26 cellular contexts compared by ENCODE assay signal in the genomic region with DNA sequence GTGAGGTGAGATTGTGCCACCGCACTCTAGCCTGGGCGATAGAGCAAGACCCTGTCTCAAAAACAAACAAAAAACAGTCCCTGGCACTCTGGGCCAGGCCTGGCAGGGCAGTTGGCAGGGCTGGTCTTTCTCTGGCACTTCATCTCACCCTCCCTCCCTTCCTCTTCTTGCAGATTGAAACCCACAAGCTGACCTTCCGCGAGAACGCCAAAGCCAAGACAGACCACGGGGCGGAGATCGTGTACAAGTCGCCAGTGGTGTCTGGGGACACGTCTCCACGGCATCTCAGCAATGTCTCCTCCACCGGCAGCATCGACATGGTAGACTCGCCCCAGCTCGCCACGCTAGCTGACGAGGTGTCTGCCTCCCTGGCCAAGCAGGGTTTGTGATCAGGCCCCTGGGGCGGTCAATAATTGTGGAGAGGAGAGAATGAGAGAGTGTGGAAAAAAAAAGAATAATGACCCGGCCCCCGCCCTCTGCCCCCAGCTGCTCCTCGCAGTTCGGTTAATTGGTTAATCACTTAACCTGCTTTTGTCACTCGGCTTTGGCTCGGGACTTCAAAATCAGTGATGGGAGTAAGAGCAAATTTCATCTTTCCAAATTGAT. TPM values are rescaled to one million over a fixed set of nuclear protein-coding genes. Genes with fewer than 3 reads are reported as not detected.
DNase-seq lines count a peak whose midpoint lies in the region; ATAC-seq and TF ChIP-seq lines count a peak whose summit lies in the region.
"Had no signal": no experiment of that assay in that cellular context is flagged by ENCODE, and none has a peak within 500 bp of the region (broad histone marks: within the 10 kb centered on the region; RNA-seq: fewer than 3 reads in every experiment).

No MANE protein-coding gene starts in this region.

- H3K36me3 ChIP-seq in OCI-LY7 (ENCODE audit: insufficient read depth, low read length), result peaks cover 28% of the 10 kb centered on the region; the same call in 1 of the 2 replicates

- H3K4me1 Mint-ChIP-seq in activated naive CD4-positive, alpha-beta T cell treated with anti-CD3 and anti-CD28 coated beads, Interleukin-2, amount 10 ng/mL, durations not matched to agents 7 days and 5 days, result peaks cover 24% of the 10 kb centered on the region
- peaks cover 18% of the 10 kb centered on the region for H3K4me1 Mint-ChIP-seq in T-helper 17 cell
- peaks cover 61% of the 10 kb centered on the region for H3K4me1 Mint-ChIP-seq in memory B cell
- peaks cover 46 to 56% of the 10 kb centered on the region in 2 donors for H3K4me1 Mint-ChIP-seq in stimulated activated naive B cell treated with anti-CD40 and anti-IgM and Interleukin-4, amounts not matched to agents 10 μg/mL and 1 μg/mL and 100 μg/mL, for 72 hours

- H3K79me2 ChIP-seq in OCI-LY7 (ENCODE audit: insufficient read depth, low read depth, low read length), result no peaks in the 10 kb centered on the region

- POLR2A ChIA-PET in OCI-LY7 (lab: Charles Lee), result no interaction called here

- DNase-seq in activated naive CD4-positive, alpha-beta T cell treated with anti-CD3 and anti-CD28 coated beads, Interleukin-2, amount 10 ng/mL, durations not matched to agents 7 days and 5 days, result no peak
- DNase-seq in activated naive CD4-positive, alpha-beta T cell (lab: John Stamatoyannopoulos, UW), result no peak
- DNase-seq in T-helper 17 cell (no peak), memory B cell (ENCODE audit: low spot score in 2 of 2) (no peak), OCI-LY7 (ENCODE audit: low spot score) (no peak), NCI-H2081 (lab: John Stamatoyannopoulos, UW) (no peak)
- DNase-seq in stimulated activated naive B cell treated with anti-CD40 and anti-IgM and Interleukin-4, amounts not matched to agents 10 μg/mL and 1 μg/mL and 100 μg/mL, for 72 hours, result no peak
- no peak for DNase-seq in activated effector memory CD4-positive, alpha-beta T cell treated with Interleukin-2 at 50 U/mL for 16 hours
- DNase-seq: activated CD4-positive, alpha-beta T cell treated with anti-CD3 and anti-CD28 coated beads, Interleukin-2, amount 10 ng/mL, durations not matched to agents 7 days and 5 days; activated naive CD4-positive, alpha-beta T cell treated with Interleukin-2 at 50 U/mL for 16 hours; effector CD8-positive, alpha-beta T cell; HCEC 1CT; left cardiac atrium; NCI-H1417; NCI-H2171 treated with DMSO at 0.1 percent for 48 hours; NCI-H526 treated with DMSO at 0.1 percent for 48 hours; nephron progenitor cell; psoas muscle; SIG-M5 had no signal

- no peaks in the 10 kb centered on the region for H3K9me2 ChIP-seq in OCI-LY7 (ENCODE audit: insufficient read depth, low read length)

- TF ChIP-seq CTCF in OCI-LY7 (conservative IDR thresholded peaks at IDR 0.05; ENCODE audit: low read length), result no peak

- H3K27ac Mint-ChIP-seq in activated naive CD4-positive, alpha-beta T cell treated with anti-CD3 and anti-CD28 coated beads, Interleukin-2, amount 10 ng/mL, durations not matched to agents 7 days and 5 days, result peak overlapping the region; percentile 43
- H3K27ac Mint-ChIP-seq in T-helper 17 cell (peak overlapping the region; percentile 2), memory B cell (peak overlapping the region; percentile 76)
- peak overlapping the region; percentile 84 for H3K27ac Mint-ChIP-seq in stimulated activated naive B cell treated with anti-CD40 and anti-IgM and Interleukin-4, amounts not matched to agents 10 μg/mL and 1 μg/mL and 100 μg/mL, for 72 hours
- H3K27ac Mint-ChIP-seq: activated CD4-positive, alpha-beta T cell treated with anti-CD3 and anti-CD28 coated beads, Interleukin-2, amount 10 ng/mL, durations not matched to agents 7 days and 5 days had no signal

- H3K9me3 ChIP-seq in T-helper 17 cell (ENCODE audit: control insufficient read depth, low read length, poor library complexity, severe bottlenecking), result no peaks in the 10 kb centered on the region
- H3K9me3 ChIP-seq in OCI-LY7 (ENCODE audit: low read length), result no peaks in the 10 kb centered on the region
- H3K9me3 ChIP-seq: A549, ascending aorta, esophagus muscularis mucosa, psoas muscle had no signal

- H3K4me3 Mint-ChIP-seq in activated naive CD4-positive, alpha-beta T cell treated with anti-CD3 and anti-CD28 coated beads, Interleukin-2, amount 10 ng/mL, durations not matched to agents 7 days and 5 days, result no peak overlapping the region
- H3K4me3 Mint-ChIP-seq in T-helper 17 cell (no peak overlapping the region), memory B cell (no peak overlapping the region)
- H3K4me3 Mint-ChIP-seq in stimulated activated naive B cell treated with anti-CD40 and anti-IgM and Interleukin-4, amounts not matched to agents 10 μg/mL and 1 μg/mL and 100 μg/mL, for 72 hours, result no peak overlapping the region
- H3K4me3 Mint-ChIP-seq: activated CD4-positive, alpha-beta T cell treated with anti-CD3 and anti-CD28 coated beads, Interleukin-2, amount 10 ng/mL, durations not matched to agents 7 days and 5 days; nephron progenitor cell had no signal

- H4K20me1 ChIP-seq in OCI-LY7 (ENCODE audit: insufficient read depth, low read length), result no peaks in the 10 kb centered on the region

- no peaks in the 10 kb centered on the region for H3K27me3 Mint-ChIP-seq in activated naive CD4-positive, alpha-beta T cell treated with anti-CD3 and anti-CD28 coated beads, Interleukin-2, amount 10 ng/mL, durations not matched to agents 7 days and 5 days
- no peaks in the 10 kb centered on the region for H3K27me3 Mint-ChIP-seq in T-helper 17 cell
- H3K27me3 Mint-ChIP-seq in memory B cell, result no peaks in the 10 kb centered on the region
- no peaks in the 10 kb centered on the region for H3K27me3 Mint-ChIP-seq in stimulated activated naive B cell treated with anti-CD40 and anti-IgM and Interleukin-4, amounts not matched to agents 10 μg/mL and 1 μg/mL and 100 μg/mL, for 72 hours
- H3K27me3 Mint-ChIP-seq: activated CD4-positive, alpha-beta T cell treated with anti-CD3 and anti-CD28 coated beads, Interleukin-2, amount 10 ng/mL, durations not matched to agents 7 days and 5 days had no signal

- no peak overlapping the region for H2AFZ ChIP-seq in OCI-LY7 (ENCODE audit: low read length)

- no peak overlapping the region for H3K4me3 ChIP-seq in OCI-LY7 (ENCODE audit: low read depth, low read length, poor library complexity, severe bottlenecking)
- H3K4me3 ChIP-seq: A549, ascending aorta, esophagus muscularis mucosa, psoas muscle had no signal

- peaks cover 10% of the 10 kb centered on the region for H3K4me1 ChIP-seq in OCI-LY7 (ENCODE audit: insufficient read depth, low read length, poor library complexity, severe bottlenecking)
- H3K4me1 ChIP-seq: A549, ascending aorta had no signal

- CTCF ChIA-PET in activated naive CD4-positive, alpha-beta T cell treated with anti-CD3 and anti-CD28 coated beads, Interleukin-2, amount 10 ng/mL, durations not matched to agents 7 days and 5 days (lab: Charles Lee), result no interaction called here
- CTCF ChIA-PET in OCI-LY7 (lab: Charles Lee; ENCODE audit: unreplicated experiment), result no interaction called here

- H3K9me3 Mint-ChIP-seq in activated naive CD4-positive, alpha-beta T cell treated with anti-CD3 and anti-CD28 coated beads, Interleukin-2, amount 10 ng/mL, durations not matched to agents 7 days and 5 days, result peaks cover 3% of the 10 kb centered on the region
- no peaks in the 10 kb centered on the region for H3K9me3 Mint-ChIP-seq in memory B cell
- no peaks in the 10 kb centered on the region for H3K9me3 Mint-ChIP-seq in stimulated activated naive B cell treated with anti-CD40 and anti-IgM and Interleukin-4, amounts not matched to agents 10 μg/mL and 1 μg/mL and 100 μg/mL, for 72 hours
- H3K9me3 Mint-ChIP-seq: activated CD4-positive, alpha-beta T cell treated with anti-CD3 and anti-CD28 coated beads, Interleukin-2, amount 10 ng/mL, durations not matched to agents 7 days and 5 days had no signal

- ATAC-seq in T-helper 17 cell (no peak), memory B cell (ENCODE audit: low read depth) (no peak)
- no peak for ATAC-seq in stimulated activated naive B cell treated with anti-CD40 and anti-IgM and Interleukin-4, amounts not matched to agents 10 μg/mL and 1 μg/mL and 100 μg/mL, for 72 hours (replicated peaks)
- ATAC-seq: left cardiac atrium had no signal

- no peak overlapping the region for H3K27ac ChIP-seq in OCI-LY7 (ENCODE audit: low read depth, low read length, poor library complexity, severe bottlenecking)
- H3K27ac ChIP-seq: A549, ascending aorta, esophagus muscularis mucosa, psoas muscle had no signal

- BruUV-seq in OCI-LY7 (replicated peaks; lab: Mats Ljungman, UMichigan), result no TSS peak

- peaks cover 11% of the 10 kb centered on the region for H3K36me3 Mint-ChIP-seq in activated naive CD4-positive, alpha-beta T cell treated with anti-CD3 and anti-CD28 coated beads, Interleukin-2, amount 10 ng/mL, durations not matched to agents 7 days and 5 days
- H3K36me3 Mint-ChIP-seq in T-helper 17 cell (ENCODE audit: low read depth) (no peaks in the 10 kb centered on the region), memory B cell (peaks cover 3% of the 10 kb centered on the region)
- peaks cover 30 to 49% of the 10 kb centered on the region in 2 donors for H3K36me3 Mint-ChIP-seq in stimulated activated naive B cell treated with anti-CD40 and anti-IgM and Interleukin-4, amounts not matched to agents 10 μg/mL and 1 μg/mL and 100 μg/mL, for 72 hours

- H3K4me2 ChIP-seq in OCI-LY7 (ENCODE audit: low read length), result no peak overlapping the region
- H3K4me2 ChIP-seq: A549 had no signal

- intact Hi-C loops in OCI-LY7 (cut with micrococcal nuclease; ENCODE audit: unreplicated experiment), result no loop called here

RNA-seq across cellular contexts. Expression of a gene that starts 24.8 kb away (rescaled TPM):
- total RNA-seq in T-helper 17 cell (not detected), OCI-LY7 (2022) (not detected in 2 replicates)
- not detected in 2 replicates for total RNA-seq in OCI-LY7 (2014; rRNA removed; shearing (Covaris generic))
- total RNA-seq: activated CD4-positive, alpha-beta T cell treated with anti-CD3 and anti-CD28 coated beads, Interleukin-2, amount 10 ng/mL, durations not matched to agents 7 days and 5 days; ascending aorta; esophagus muscularis mucosa; HT1080; left cardiac atrium; mesenteric fat pad; subcutaneous adipose tissue; T-helper 1 cell treated with Interleukin-12 subunit alpha and Interleukin-12 subunit beta and Interleukin-4 antibody, amounts not matched to agents 30 ng/mL and 1 ng/mL, for 36 hours had no signal

Comparison
In these comparisons a context has a peak if more than half of its experiments do, and no peak if none do; other contexts are left out.
1. H3K27ac Mint-ChIP-seq: peak in every context shown above with its lines; median percentile 84 in stimulated activated naive B cell treated with anti-CD40 and anti-IgM and Interleukin-4, amounts not matched to agents 10 μg/mL and 1 μg/mL and 100 μg/mL, for 72 hours; 76 in memory B cell; 43 in activated naive CD4-positive, alpha-beta T cell treated with anti-CD3 and anti-CD28 coated beads, Interleukin-2, amount 10 ng/mL, durations not matched to agents 7 days and 5 days; 2 in T-helper 17 cell.